In the genomic region with DNA sequence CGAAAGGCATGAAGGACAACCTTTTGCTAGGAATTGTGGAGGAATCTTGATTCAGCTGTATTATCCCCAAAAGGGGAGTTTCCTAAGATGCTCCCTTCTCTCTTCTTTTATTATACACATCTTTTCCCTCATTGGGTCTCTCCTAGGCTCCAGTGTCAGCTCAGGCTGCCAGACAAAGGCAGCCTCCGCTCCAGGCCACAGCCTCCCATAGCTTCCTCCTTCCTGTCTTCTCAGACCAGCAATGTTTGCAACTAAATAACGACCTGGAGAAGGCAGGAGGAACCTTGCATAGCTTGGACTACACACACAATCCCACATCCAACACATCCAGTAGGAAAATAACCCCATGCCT, we compare ENCODE assay signal across 8 cellular contexts. TPM values are rescaled to one million over a fixed set of nuclear protein-coding genes. Genes with fewer than 3 reads are reported as not detected.
DNase-seq lines count a peak whose midpoint lies in the region; ATAC-seq and TF ChIP-seq lines count a peak whose summit lies in the region.

No MANE protein-coding gene starts in this region.

- no peak for ATAC-seq in thoracic aorta (ENCODE audit: insufficient number of reproducible peaks, low FRiP score, low read depth)

- H3K4me3 ChIP-seq in iPS-18c (ENCODE audit: insufficient read depth, low read depth, low read length), result peak overlapping the region; percentile 62; the same call in 1 of the 2 replicates
- H3K4me3 ChIP-seq in thoracic aorta, result peak overlapping the region; percentile 78

- H3K36me3 Mint-ChIP-seq in activated T-cell treated with anti-CD3 and anti-CD28 coated beads, Interleukin-2, amount 50 U/mL, for 24 hours (ENCODE audit: low read depth), result peaks cover 8% of the 10 kb centered on the region
- peaks cover 1% of the 10 kb centered on the region for H3K36me3 Mint-ChIP-seq in activated CD4-positive, alpha-beta memory T cell treated with anti-CD3 and anti-CD28 coated beads for 36 hours

- intact Hi-C loops in activated CD4-positive, alpha-beta memory T cell treated with anti-CD3 and anti-CD28 coated beads for 36 hours (cut with micrococcal nuclease), result loop anchor here (5.0 kb wide), 1 partner anchor 99 kb away; no protein-coding TSS in a partner anchor

- CTCF ChIA-PET in activated CD4-positive, alpha-beta memory T cell treated with anti-CD3 and anti-CD28 coated beads for 36 hours (lab: Charles Lee), result interaction anchor here (0.8 to 28.4 kb wide), 18 partner anchors 8 to 559 kb away, joined by 3 to 559 read pairs (median 7); a partner anchor contains a TSS

- peaks cover 12% of the 10 kb centered on the region for H3K27me3 ChIP-seq in thoracic aorta (replicated peaks; ENCODE audit: insufficient read depth)

- H3K4me3 Mint-ChIP-seq in activated T-cell treated with anti-CD3 and anti-CD28 coated beads, Interleukin-2, amount 50 U/mL, for 24 hours, result peak overlapping the region; percentile 86
- H3K4me3 Mint-ChIP-seq in activated CD4-positive, alpha-beta memory T cell treated with anti-CD3 and anti-CD28 coated beads for 36 hours, result peak overlapping the region; percentile 96

- peaks cover 30% of the 10 kb centered on the region for H3K27me3 Mint-ChIP-seq in activated T-cell treated with anti-CD3 and anti-CD28 coated beads, Interleukin-2, amount 50 U/mL, for 24 hours
- peaks cover 22% of the 10 kb centered on the region for H3K27me3 Mint-ChIP-seq in activated CD4-positive, alpha-beta memory T cell treated with anti-CD3 and anti-CD28 coated beads for 36 hours

- H3K9me3 ChIP-seq in iPS-18c (ENCODE audit: control insufficient read depth, insufficient read depth, low read length) (no peaks in the 10 kb centered on the region), thoracic aorta (no peaks in the 10 kb centered on the region)

- TF ChIP-seq CTCF in thoracic aorta (IDR thresholded peaks at IDR 0.05), result no peak

- peak overlapping the region; percentile 93 for H3K27ac Mint-ChIP-seq in activated T-cell treated with anti-CD3 and anti-CD28 coated beads, Interleukin-2, amount 50 U/mL, for 24 hours
- no peak overlapping the region for H3K27ac Mint-ChIP-seq in activated CD4-positive, alpha-beta memory T cell treated with anti-CD3 and anti-CD28 coated beads for 36 hours

- no peak for DNase-seq in activated T-cell treated with anti-CD3 and anti-CD28 coated beads, Interleukin-2, amount 50 U/mL, for 24 hours
- DNase-seq in activated T-cell treated with anti-CD3 and anti-CD28 coated beads for 4 hours (no peak), thoracic aorta (ENCODE audit: low spot score) (no peak), NCI-H1105 (lab: John Stamatoyannopoulos, UW) (no peak), NCI-H2107 (lab: John Stamatoyannopoulos, UW) (no peak), nucleus accumbens (lab: John Stamatoyannopoulos, UW) (no peak)
- no peak for DNase-seq in activated CD4-positive, alpha-beta memory T cell treated with anti-CD3 and anti-CD28 coated beads for 36 hours

- no peaks in the 10 kb centered on the region for H3K9me3 Mint-ChIP-seq in activated T-cell treated with anti-CD3 and anti-CD28 coated beads, Interleukin-2, amount 50 U/mL, for 24 hours
- H3K9me3 Mint-ChIP-seq in activated CD4-positive, alpha-beta memory T cell treated with anti-CD3 and anti-CD28 coated beads for 36 hours, result no peaks in the 10 kb centered on the region

- peaks cover 23% of the 10 kb centered on the region for H3K4me1 Mint-ChIP-seq in activated T-cell treated with anti-CD3 and anti-CD28 coated beads, Interleukin-2, amount 50 U/mL, for 24 hours (ENCODE audit: low read depth)
- peaks cover 22% of the 10 kb centered on the region for H3K4me1 Mint-ChIP-seq in activated CD4-positive, alpha-beta memory T cell treated with anti-CD3 and anti-CD28 coated beads for 36 hours (ENCODE audit: low read depth)

- H3K36me3 ChIP-seq in thoracic aorta, result peaks cover 11% of the 10 kb centered on the region

- peak overlapping the region; percentile 89 to 95 for H3K27ac ChIP-seq in thoracic aorta

- POLR2A ChIA-PET in activated CD4-positive, alpha-beta memory T cell treated with anti-CD3 and anti-CD28 coated beads for 36 hours (lab: Charles Lee), result interaction anchor here (1.0 to 2.7 kb wide), 4 partner anchors 12 to 99 kb away, joined by 3 to 14 read pairs (median 4); a partner anchor contains a TSS

- H3K4me1 ChIP-seq in thoracic aorta (ENCODE audit: control insufficient read depth in 1 of 2, low read depth in 2 of 2), result peaks cover 9 to 18% of the 10 kb centered on the region in 2 donors

RNA-seq across cellular contexts. Expression of a gene that starts 12.3 kb away (rescaled TPM):
- 10 to 100 TPM; 40.4 to 41.9 TPM for total RNA-seq in activated CD4-positive, alpha-beta memory T cell treated with anti-CD3 and anti-CD28 coated beads for 36 hours
- total RNA-seq in thoracic aorta, result 100 to 1,000 TPM; 136 to 206 TPM

RNA-seq across cellular contexts. Expression of a gene that starts 12.4 kb away (rescaled TPM):
- under 1 TPM; 0.31 to 0.93 TPM for total RNA-seq in activated CD4-positive, alpha-beta memory T cell treated with anti-CD3 and anti-CD28 coated beads for 36 hours
- 1 to 10 TPM in 1 of 2 donors, under 1 TPM in 1; 0.14 to 1.1 TPM for total RNA-seq in thoracic aorta

RNA-seq across cellular contexts. Expression of a gene that starts 18.5 kb away (rescaled TPM):
- total RNA-seq in activated CD4-positive, alpha-beta memory T cell treated with anti-CD3 and anti-CD28 coated beads for 36 hours, result 1 to 10 TPM in 1 of 2 experiments, under 1 TPM in 1; 0.58 to 1.3 TPM
- total RNA-seq in thoracic aorta, result 10 to 100 TPM; 30.0 to 34.1 TPM

RNA-seq across cellular contexts. Expression of a gene that starts 43.7 kb away (rescaled TPM):
- 10 to 100 TPM; 12.0 to 12.5 TPM for total RNA-seq in activated CD4-positive, alpha-beta memory T cell treated with anti-CD3 and anti-CD28 coated beads for 36 hours
- total RNA-seq in thoracic aorta, result 100 to 1,000 TPM; 127 to 165 TPM

RNA-seq across cellular contexts. Expression of a gene that starts 56.0 kb away (rescaled TPM):
- 10 to 100 TPM; 12.8 to 14.0 TPM for total RNA-seq in activated CD4-positive, alpha-beta memory T cell treated with anti-CD3 and anti-CD28 coated beads for 36 hours
- total RNA-seq in thoracic aorta, result 10 to 100 TPM in 1 of 2 donors, 1 to 10 TPM in 1; 5.3 to 16.6 TPM

Comparison
In these comparisons a context has a peak if more than half of its experiments do, and no peak if none do; other contexts are left out.
1. RNA of a gene that starts 18.5 kb away (total RNA-seq): 30.0 to 34.1 TPM in thoracic aorta; 0.58 to 1.3 TPM in activated CD4-positive, alpha-beta memory T cell treated with anti-CD3 and anti-CD28 coated beads for 36 hours; every median in the first group is over 10 times any median in the second.